Comparison of ENCODE assay signal across 8 cellular contexts in genomic region chr1:27367160-27367650, GRCh38. TPM values are rescaled to one million over a fixed set of nuclear protein-coding genes. Genes with fewer than 3 reads are reported as not detected.
DNase-seq lines count a peak whose midpoint lies in the region; ATAC-seq and TF ChIP-seq lines count a peak whose summit lies in the region.

No MANE protein-coding gene starts in this region.

- H3K4ac ChIP-seq in mesenchymal stem cell (ENCODE audit: low read depth in 1 of 2, low read length in 2 of 2): peak overlapping the region; percentile 20 to 47

- H2BK15ac ChIP-seq in mesenchymal stem cell (ENCODE audit: low read depth, poor library complexity, severe bottlenecking): no peak overlapping the region

- H3K79me1 ChIP-seq in mesenchymal stem cell (replicated peaks; ENCODE audit: low read length, poor library complexity, severe bottlenecking): peaks cover 11% of the 10 kb centered on the region

- H2AFZ ChIP-seq in mesenchymal stem cell (ENCODE audit: low read depth, low read length): peak overlapping the region; percentile 51

- no peaks in the 10 kb centered on the region for H3K36me3 Mint-ChIP-seq in activated naive CD4-positive, alpha-beta T cell treated with anti-CD3 and anti-CD28 coated beads, Interleukin-2, amount 10 ng/mL, durations not matched to agents 7 days and 5 days

- peaks cover 57% of the 10 kb centered on the region for H3K4me1 Mint-ChIP-seq in activated naive CD4-positive, alpha-beta T cell treated with anti-CD3 and anti-CD28 coated beads, Interleukin-2, amount 10 ng/mL, durations not matched to agents 7 days and 5 days

- intact Hi-C loops in breast epithelium (cut with DNase I; ENCODE audit: low total_unique reads): loop anchor here (10.0 kb wide), 1 partner anchor 62 kb away; no protein-coding TSS in a partner anchor
- intact Hi-C loops in transverse colon (cut with DNase I; ENCODE audit: low total_unique reads): no loop called here

- H3K9me3 ChIP-seq in breast epithelium (no peaks in the 10 kb centered on the region), mesenchymal stem cell (ENCODE audit: control insufficient read depth, low read length) (no peaks in the 10 kb centered on the region), transverse colon (no peaks in the 10 kb centered on the region)

- peaks cover 5 to 34% of the 10 kb centered on the region in 2 donors for H3K4me1 ChIP-seq in breast epithelium
- peaks cover 13% of the 10 kb centered on the region for H3K4me1 ChIP-seq in mesenchymal stem cell (ENCODE audit: control insufficient read depth, insufficient read depth, low read depth, low read length)
- H3K4me1 ChIP-seq in transverse colon: peaks cover 15 to 34% (median 18%) of the 10 kb centered on the region in 4 donors

- H3K18ac ChIP-seq in mesenchymal stem cell (ENCODE audit: low read depth in 1 of 2, low read length in 2 of 2): peak overlapping the region; percentile 61 to 86

- H3K36me3 ChIP-seq in breast epithelium (no peaks in the 10 kb centered on the region), mesenchymal stem cell (ENCODE audit: control insufficient read depth in 1 of 2, insufficient read depth in 2 of 2, low read depth in 1 of 2, low read length in 2 of 2) (peaks cover 25% of the 10 kb centered on the region in 2 experiments), transverse colon (no peaks in the 10 kb centered on the region)

- CTCF ChIA-PET in activated naive CD4-positive, alpha-beta T cell treated with anti-CD3 and anti-CD28 coated beads, Interleukin-2, amount 10 ng/mL, durations not matched to agents 7 days and 5 days (lab: Charles Lee): interaction anchor here (0.6 to 8.4 kb wide), 13 partner anchors 10 to 67 kb away, joined by 3 to 96 read pairs (median 5); partner anchors contain the start of gene GPR3

- peak overlapping the region; percentile 49 for H2AK5ac ChIP-seq in mesenchymal stem cell (ENCODE audit: low read length, severe bottlenecking)

- TF ChIP-seq CTCF in breast epithelium (IDR thresholded peaks at IDR 0.05) (no peak), transverse colon (IDR thresholded peaks at IDR 0.05) (no peak)

- DNase-seq in activated naive CD4-positive, alpha-beta T cell treated with anti-CD3 and anti-CD28 coated beads, Interleukin-2, amount 10 ng/mL, durations not matched to agents 7 days and 5 days: no peak
- DNase-seq in activated naive CD4-positive, alpha-beta T cell treated with Interleukin-2 at 50 U/mL for 16 hours: no peak
- DNase-seq in breast epithelium (ENCODE audit: low spot score in 2 of 2): no peak
- DNase-seq in mesenchymal stem cell: no peak
- DNase-seq in transverse colon: no peak
- no peak for DNase-seq in stimulated activated CD8-positive, alpha-beta memory T cell treated with anti-CD3 and anti-CD28 coated beads, Interleukin-4, amount 100 ng/mL, for 48 hours
- DNase-seq in NCI-H187 treated with DMSO at 0.1 percent for 48 hours (lab: John Stamatoyannopoulos, UW): no peak

- H2BK5ac ChIP-seq in mesenchymal stem cell (ENCODE audit: low read depth, low read length, poor library complexity, severe bottlenecking): no peak overlapping the region

- H3K27ac Mint-ChIP-seq in activated naive CD4-positive, alpha-beta T cell treated with anti-CD3 and anti-CD28 coated beads, Interleukin-2, amount 10 ng/mL, durations not matched to agents 7 days and 5 days: peak overlapping the region; percentile 85

- no peak overlapping the region for H2BK120ac ChIP-seq in mesenchymal stem cell (ENCODE audit: low read depth, low read length)

- no peak for TF ChIP-seq POLR2A in breast epithelium (IDR thresholded peaks at IDR 0.05)
- TF ChIP-seq POLR2A in transverse colon (IDR thresholded peaks at IDR 0.05): no peak

- H3K27ac ChIP-seq in breast epithelium (peak overlapping the region; percentile 97 to 98), mesenchymal stem cell (ENCODE audit: low read length, poor library complexity, severe bottlenecking) (no peak overlapping the region), transverse colon (peak overlapping the region; percentile 94 to 99 (median 98))

- H3K4me2 ChIP-seq in mesenchymal stem cell (ENCODE audit: low read length, poor library complexity, severe bottlenecking): peak overlapping the region; percentile 64

- H3K14ac ChIP-seq in mesenchymal stem cell (ENCODE audit: low read length in 2 of 2): peak overlapping the region in 1 of 2 experiments; percentile 19

- H3K4me3 ChIP-seq in breast epithelium (peak overlapping the region; percentile 72 to 84 (median 79)), mesenchymal stem cell (ENCODE audit: insufficient read depth in 1 of 2, low read depth in 1 of 2, low read length in 2 of 2) (peak overlapping the region; percentile 71 to 75), transverse colon (peak overlapping the region; percentile 64 to 84 (median 75))

- peak overlapping the region; percentile 78 for H4K8ac ChIP-seq in mesenchymal stem cell (ENCODE audit: low read length)

- H3K27me3 ChIP-seq in breast epithelium (no peaks in the 10 kb centered on the region), mesenchymal stem cell (ENCODE audit: control insufficient read depth in 1 of 2, insufficient read depth in 1 of 2, low read length in 2 of 2) (no peaks in the 10 kb centered on the region), transverse colon (no peaks in the 10 kb centered on the region)

- H3K9me3 Mint-ChIP-seq in activated naive CD4-positive, alpha-beta T cell treated with anti-CD3 and anti-CD28 coated beads, Interleukin-2, amount 10 ng/mL, durations not matched to agents 7 days and 5 days: no peaks in the 10 kb centered on the region

- WGBS in mesenchymal stem cell: 36% methylated on average over 8 of the region's 8 CpGs
- WGBS in transverse colon (ENCODE audit: low coverage in 1 of 2), 2 donors: 53% methylated on average over 8 of the region's 8 CpGs; no CpG with 5 or more reads in 1 of the 2 donors

- H3K27me3 Mint-ChIP-seq in activated naive CD4-positive, alpha-beta T cell treated with anti-CD3 and anti-CD28 coated beads, Interleukin-2, amount 10 ng/mL, durations not matched to agents 7 days and 5 days: peaks cover 16% of the 10 kb centered on the region

- H4K91ac ChIP-seq in mesenchymal stem cell (ENCODE audit: low read length): peak overlapping the region; percentile 58

- ATAC-seq in HG03571 (IDR thresholded peaks at IDR 0.05; ENCODE audit: unreplicated experiment): no peak

- TF ChIP-seq EP300 in transverse colon (IDR thresholded peaks at IDR 0.05; ENCODE audit: low read depth): no peak

- in situ Hi-C loops in transverse colon (cut with MboI; ENCODE audit: low pct_ligation_motif_present in 1 of 4, low pct_unique_long_range_greater_than_20kb in 1 of 4, low sequenced_read_pairs in 3 of 4): no loop called here

- peak overlapping the region; percentile 77 for H3K4me3 Mint-ChIP-seq in activated naive CD4-positive, alpha-beta T cell treated with anti-CD3 and anti-CD28 coated beads, Interleukin-2, amount 10 ng/mL, durations not matched to agents 7 days and 5 days

- peak overlapping the region; percentile 95 for H3K9ac ChIP-seq in mesenchymal stem cell (ENCODE audit: low read length)

- H3K23ac ChIP-seq in mesenchymal stem cell (ENCODE audit: low read length in 2 of 2): no peak overlapping the region

- peak overlapping the region; percentile 59 to 76 for H2BK12ac ChIP-seq in mesenchymal stem cell (ENCODE audit: low read length in 2 of 2)

RNA-seq across cellular contexts. Expression of gene MAP3K6, which starts 0.4 kb away (rescaled TPM):
- total RNA-seq in breast epithelium: 10 to 100 TPM; 29.4 to 67.5 (median 52.0) TPM
- polyA plus RNA-seq in mesenchymal stem cell (2013, experiment 1 of 2): 27.2 TPM
- polyA plus RNA-seq in mesenchymal stem cell (2013, experiment 2 of 2): 28.1 TPM
- 10 to 100 TPM; 13.5 to 35.5 (median 24.4) TPM for total RNA-seq in transverse colon

RNA-seq across cellular contexts. Expression of gene FCN3, which starts 7.4 kb away (rescaled TPM):
- total RNA-seq in breast epithelium (10 to 100 TPM in 1 of 3 donors, 1 to 10 TPM in 2; 6.0 to 10.5 (median 7.4) TPM), transverse colon (1 to 10 TPM in 2 of 4 donors, not detected in 2; 1.2 to 1.9 TPM)
- not detected for polyA plus RNA-seq in mesenchymal stem cell (2013, experiment 1 of 2)
- polyA plus RNA-seq in mesenchymal stem cell (2013, experiment 2 of 2): not detected

RNA-seq across cellular contexts. Expression of gene CD164L2, which starts 15.9 kb away (rescaled TPM):
- 1 to 10 TPM in 1 of 3 donors, under 1 TPM in 1, not detected in 1; 0.66 to 5.3 TPM for total RNA-seq in breast epithelium
- polyA plus RNA-seq in mesenchymal stem cell (2013, experiment 1 of 2): not detected
- polyA plus RNA-seq in mesenchymal stem cell (2013, experiment 2 of 2): not detected
- total RNA-seq in transverse colon: not detected

RNA-seq across cellular contexts. Expression of gene GPR3, which starts 25.2 kb away (rescaled TPM):
- under 1 TPM in 2 of 3 donors, not detected in 1; 0.16 to 0.66 TPM for total RNA-seq in breast epithelium
- polyA plus RNA-seq in mesenchymal stem cell (2013, experiment 1 of 2): 3.9 TPM
- polyA plus RNA-seq in mesenchymal stem cell (2013, experiment 2 of 2): 4.4 TPM
- total RNA-seq in transverse colon: not detected

RNA-seq across cellular contexts. Expression of gene SYTL1, which starts 25.4 kb away (rescaled TPM):
- total RNA-seq in breast epithelium: 10 to 100 TPM in 2 of 3 donors, under 1 TPM in 1; 0.96 to 33.1 (median 22.3) TPM
- 0.39 TPM for polyA plus RNA-seq in mesenchymal stem cell (2013, experiment 1 of 2)
- 0.59 TPM for polyA plus RNA-seq in mesenchymal stem cell (2013, experiment 2 of 2)
- 1 to 10 TPM; 5.2 to 9.2 (median 6.9) TPM for total RNA-seq in transverse colon
